27 cellular contexts compared by ENCODE assay signal in the genomic region with DNA sequence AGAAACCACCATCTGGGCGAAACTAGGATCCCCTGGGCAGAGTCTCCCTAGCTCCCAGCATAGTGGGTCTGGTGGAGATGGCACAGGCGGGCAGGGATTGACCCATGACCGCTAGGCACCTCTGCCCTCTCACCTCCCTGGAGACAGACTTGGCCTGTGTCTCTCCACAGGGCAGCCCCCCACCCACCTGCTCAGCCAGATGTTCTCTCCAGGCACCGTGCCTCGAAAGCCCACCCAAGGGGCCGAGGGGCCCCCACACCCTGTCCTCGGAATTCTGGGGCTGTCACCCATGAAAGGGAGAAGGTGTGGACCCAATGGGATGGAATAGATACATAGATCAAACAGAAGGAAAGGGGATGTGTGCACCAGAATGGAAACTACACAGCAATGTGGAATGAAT.
"Had no signal": no experiment of that assay in that cellular context is flagged by ENCODE, and none has a peak within 500 bp of the region (broad histone marks: within the 10 kb centered on the region; RNA-seq: fewer than 3 reads in every experiment).

No MANE protein-coding gene starts in this region.

- H3K9me3 ChIP-seq: colonic mucosa, left ventricle myocardium inferior, lower lobe of right lung, mucosa of descending colon, right atrium auricular region, stomach, tibial artery had no signal

- DNase-seq: colonic mucosa; effector memory CD4-positive, alpha-beta T cell; erythroblast; hypothalamus; immature natural killer cell; kidney glomerular epithelial cell; left colon; left ventricle myocardium inferior; mucosa of descending colon; naive B cell; stimulated activated CD4-positive, alpha-beta T cell treated with anti-CD3 and anti-CD28 coated beads, Interleukin-2, amount 100 ng/mL, for 24 hours; stimulated activated CD4-positive, alpha-beta T cell treated with anti-CD3 and anti-CD28 coated beads, Interleukin-4, amount 100 ng/mL, for 24 hours; stimulated activated naive CD4-positive, alpha-beta T cell treated with Interleukin-2 at 50 U/mL for 16 hours had no signal

- H3K4me3 ChIP-seq: colonic mucosa, left ventricle myocardium inferior, lower lobe of right lung, mucosa of descending colon, right atrium auricular region, smooth muscle cell, stomach, tibial artery had no signal

- H3K4me1 ChIP-seq: colonic mucosa, left ventricle myocardium inferior, lower lobe of right lung, parathyroid adenoma, right atrium auricular region, stomach, tibial artery had no signal

- H3K4me3 Mint-ChIP-seq: dendritic cell treated with granulocyte-macrophage colony-stimulating factor and Interleukin-4, amounts not matched to agents 40 ng/mL and 50 ng/mL, for 4 days; immature natural killer cell; memory B cell; mesothelial cell of epicardium; naive B cell; natural killer cell treated with Interleukin-12 subunit alpha and Interleukin-12 subunit beta and Interleukin-15 and Interleukin-18, amount 100 ng/mL, for 72 hours; neural crest cell; stimulated activated effector memory CD8-positive, alpha-beta T cell treated with anti-CD3 and anti-CD28 coated beads, Interleukin-12 subunit alpha, Interleukin-12 subunit beta, amount 100 ng/mL, for 72 hours; type B pancreatic cell had no signal

- H3K9me3 Mint-ChIP-seq: dendritic cell treated with granulocyte-macrophage colony-stimulating factor and Interleukin-4, amounts not matched to agents 40 ng/mL and 50 ng/mL, for 4 days; immature natural killer cell; natural killer cell treated with Interleukin-12 subunit alpha and Interleukin-12 subunit beta and Interleukin-15 and Interleukin-18, amount 100 ng/mL, for 72 hours; stimulated activated effector memory CD8-positive, alpha-beta T cell treated with anti-CD3 and anti-CD28 coated beads, Interleukin-12 subunit alpha, Interleukin-12 subunit beta, amount 100 ng/mL, for 72 hours had no signal

- H3K27ac Mint-ChIP-seq: dendritic cell treated with granulocyte-macrophage colony-stimulating factor and Interleukin-4, amounts not matched to agents 40 ng/mL and 50 ng/mL, for 4 days; immature natural killer cell; memory B cell; mesothelial cell of epicardium; naive B cell; natural killer cell treated with Interleukin-12 subunit alpha and Interleukin-12 subunit beta and Interleukin-15 and Interleukin-18, amount 100 ng/mL, for 72 hours; progenitor cell of endocrine pancreas; stimulated activated effector memory CD8-positive, alpha-beta T cell treated with anti-CD3 and anti-CD28 coated beads, Interleukin-12 subunit alpha, Interleukin-12 subunit beta, amount 100 ng/mL, for 72 hours; type B pancreatic cell had no signal

- H3K27ac ChIP-seq: colonic mucosa, left ventricle myocardium inferior, lower lobe of right lung, parathyroid adenoma, right atrium auricular region, stomach, tibial artery had no signal

- H3K4me2 ChIP-seq: smooth muscle cell had no signal

- H3K36me3 Mint-ChIP-seq: immature natural killer cell; memory B cell; mesothelial cell of epicardium; natural killer cell treated with Interleukin-12 subunit alpha and Interleukin-12 subunit beta and Interleukin-15 and Interleukin-18, amount 100 ng/mL, for 72 hours; stimulated activated effector memory CD8-positive, alpha-beta T cell treated with anti-CD3 and anti-CD28 coated beads, Interleukin-12 subunit alpha, Interleukin-12 subunit beta, amount 100 ng/mL, for 72 hours; type B pancreatic cell had no signal

- H3K4me1 Mint-ChIP-seq: immature natural killer cell; mesothelial cell of epicardium; stimulated activated effector memory CD8-positive, alpha-beta T cell treated with anti-CD3 and anti-CD28 coated beads, Interleukin-12 subunit alpha, Interleukin-12 subunit beta, amount 100 ng/mL, for 72 hours had no signal

- H3K79me2 ChIP-seq: parathyroid adenoma had no signal

- H3K36me3 ChIP-seq: colonic mucosa, left ventricle myocardium inferior, lower lobe of right lung, right atrium auricular region, stomach, tibial artery had no signal

- H3K9ac ChIP-seq: parathyroid adenoma had no signal

- H3K27me3 ChIP-seq: colonic mucosa, right atrium auricular region had no signal
